ENCODE assay signal across 23 cellular contexts in the genomic region with DNA sequence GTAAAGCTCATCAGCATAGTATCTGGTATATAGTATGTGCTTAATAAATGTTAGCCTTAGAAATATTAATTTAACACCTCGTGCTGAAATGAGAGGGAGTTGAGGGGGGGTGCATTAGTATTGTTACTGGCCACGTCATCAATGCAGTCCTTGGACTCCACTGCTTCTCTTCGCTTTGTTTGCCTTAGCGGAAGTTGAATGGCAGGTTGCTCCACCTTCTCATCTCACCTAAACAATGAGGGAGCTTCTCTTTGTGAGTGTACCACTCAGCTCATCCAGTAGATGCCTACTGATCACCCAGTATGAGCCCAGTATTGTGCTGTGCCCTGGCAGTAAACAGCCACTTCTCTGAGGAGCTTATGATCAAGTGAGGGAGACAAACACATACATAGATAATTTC. TPM values are rescaled to one million over a fixed set of nuclear protein-coding genes. Genes with fewer than 3 reads are reported as not detected.
DNase-seq lines count a peak whose midpoint lies in the region; ATAC-seq, FAIRE-seq and TF ChIP-seq lines count a peak whose summit lies in the region.
"Had no signal": no experiment of that assay in that cellular context is flagged by ENCODE, and none has a peak within 500 bp of the region (broad histone marks: within the 10 kb centered on the region; RNA-seq: fewer than 3 reads in every experiment).

No MANE protein-coding gene starts in this region.

- TF ChIP-seq CTCF in HepG2 (CRISPR knock-in tag; IDR thresholded peaks at IDR 0.05) (no peak), right lobe of liver (IDR thresholded peaks at IDR 0.05) (no peak)

- H4K20me1 ChIP-seq in HepG2 (ENCODE audit: insufficient read depth, low read length) = no peaks in the 10 kb centered on the region
- H4K20me1 ChIP-seq: BLaER1 had no signal

- H4K12ac ChIP-seq in trophoblast cell (ENCODE audit: low read depth, low read length) = no peak overlapping the region

- H3K9ac ChIP-seq in HepG2 (ENCODE audit: insufficient read depth, low read depth, low read length) = no peak overlapping the region
- H3K9ac ChIP-seq in trophoblast cell (ENCODE audit: low read length) = peak overlapping the region; percentile 36
- H3K9ac ChIP-seq: BLaER1 had no signal

- in situ Hi-C loops in HepG2 (cut with HindIII; ENCODE audit: extremely low pct_ligation_motif_present, low pct_unique_long_range_greater_than_20kb) = no loop called here

- peaks cover 18% of the 10 kb centered on the region for H3K4me1 Mint-ChIP-seq in T-helper 17 cell

- H3K9me3 ChIP-seq in HepG2 (ENCODE audit: low read length) (no peaks in the 10 kb centered on the region), right lobe of liver (no peaks in the 10 kb centered on the region), T-helper 17 cell (ENCODE audit: control insufficient read depth, low read length, poor library complexity, severe bottlenecking) (no peaks in the 10 kb centered on the region), trophoblast cell (ENCODE audit: insufficient read depth, low read depth, low read length) (no peaks in the 10 kb centered on the region)
- H3K9me3 ChIP-seq: BLaER1 had no signal

- H4K8ac ChIP-seq in trophoblast cell (ENCODE audit: low read depth, low read length) = no peak overlapping the region

- intact Hi-C loops in HepG2 (cut with micrococcal nuclease; ENCODE audit: unreplicated experiment) (no loop called here), right lobe of liver (cut with DNase I) (no loop called here)

- POLR2A ChIA-PET in HepG2 (lab: Yijun Ruan, JAX) = interaction anchor here (0.8 to 1.1 kb wide), 2 partner anchors 11 to 34 kb away, joined by 3 to 6 read pairs; a partner anchor contains a TSS

- H3K36me3 ChIP-seq in HepG2 (replicated peaks in 1 of 2; ENCODE audit: control insufficient read depth in 1 of 2, insufficient read depth in 2 of 2, low read length in 2 of 2) = no peaks in the 10 kb centered on the region
- H3K36me3 ChIP-seq in right lobe of liver = peaks cover 0 to 4% (median 0%) of the 10 kb centered on the region in 4 donors
- H3K36me3 ChIP-seq in trophoblast cell (ENCODE audit: control insufficient read depth in 1 of 2, insufficient read depth in 2 of 2, low read length in 2 of 2) = peaks cover 0 to 2% of the 10 kb centered on the region in 2 experiments

- no peaks in the 10 kb centered on the region for H3K27me3 Mint-ChIP-seq in T-helper 17 cell
- H3K27me3 Mint-ChIP-seq: B cell; CD4-positive, CD25-positive, alpha-beta regulatory T cell had no signal

- H3K14ac ChIP-seq in trophoblast cell (ENCODE audit: low read length) = no peak overlapping the region

- H3K4me1 ChIP-seq in HepG2 (ENCODE audit: insufficient read depth, low read length) (peaks cover 38% of the 10 kb centered on the region), right lobe of liver (peaks cover 0 to 15% (median 0%) of the 10 kb centered on the region in 4 donors), trophoblast cell (ENCODE audit: control insufficient read depth in 1 of 2, insufficient read depth in 2 of 2, low read length in 2 of 2) (no peaks in the 10 kb centered on the region)

- no peak overlapping the region for H3K4me2 ChIP-seq in HepG2 (ENCODE audit: low read depth, low read length)
- H3K4me2 ChIP-seq in trophoblast cell (ENCODE audit: low read length) = no peak overlapping the region
- H3K4me2 ChIP-seq: BLaER1, GM23338 had no signal

- H3K79me2 ChIP-seq in HepG2 (ENCODE audit: insufficient read depth, low read length) (no peaks in the 10 kb centered on the region), trophoblast cell (ENCODE audit: control insufficient read depth, insufficient read depth, low read length, poor library complexity) (peaks cover 6% of the 10 kb centered on the region)

- no peak overlapping the region for H3K4me3 ChIP-seq in HepG2 (replicated peaks in 1 of 3; ENCODE audit: insufficient read depth in 1 of 3, low read depth in 2 of 3, low read length in 3 of 3)
- H3K4me3 ChIP-seq in right lobe of liver = no peak overlapping the region
- H3K4me3 ChIP-seq in trophoblast cell (ENCODE audit: low read depth, low read length) = no peak overlapping the region
- H3K4me3 ChIP-seq: BLaER1, GM23338 had no signal

- DNase-seq in DMS53 (lab: John Stamatoyannopoulos, UW) (peak; percentile 52), DMS53 treated with DMSO at 0.1 percent for 48 hours (lab: John Stamatoyannopoulos, UW; ENCODE audit: unreplicated experiment) (no peak), HepG2 (ENCODE audit: low spot score) (peak; percentile 70), right lobe of liver (no peak), T-helper 17 cell (no peak), trophoblast cell (no peak)
- DNase-seq in activated CD4-positive, alpha-beta T cell treated with anti-CD3 and anti-CD28 coated beads, Interleukin-2, amount 50 U/mL, for 48 hours = no peak
- DNase-seq: CD4-positive, CD25-positive, alpha-beta regulatory T cell; CD8-positive, alpha-beta T cell; DMS 273 treated with DMSO at 0.1 percent for 48 hours; DND-41; H9 had no signal

- H2BK5ac ChIP-seq in trophoblast cell (ENCODE audit: low read depth, low read length, poor library complexity) = no peak overlapping the region

- FAIRE-seq in HepG2 (lab: Jason Lieb, UNC) = no peak
- FAIRE-seq: A204.1, D721Med, G401.6, GM12892 had no signal

- H3K27me3 ChIP-seq in HepG2 (ENCODE audit: control insufficient read depth in 1 of 2, insufficient read depth in 2 of 2, low read length in 2 of 2) = no peaks in the 10 kb centered on the region
- no peaks in the 10 kb centered on the region for H3K27me3 ChIP-seq in right lobe of liver
- no peaks in the 10 kb centered on the region for H3K27me3 ChIP-seq in trophoblast cell (ENCODE audit: insufficient read depth, low read length)
- H3K27me3 ChIP-seq: BLaER1 had no signal

- H3K79me1 ChIP-seq in trophoblast cell (ENCODE audit: low read length) = peaks cover 8% of the 10 kb centered on the region

- H3K27ac Mint-ChIP-seq in T-helper 17 cell = peak overlapping the region; percentile 2
- H3K27ac Mint-ChIP-seq: B cell; CD8-positive, alpha-beta T cell; GM23338; H9 had no signal

- H3K27ac ChIP-seq in HepG2 (ENCODE audit: extremely low read length, insufficient read depth, low read length) = no peak overlapping the region
- H3K27ac ChIP-seq in right lobe of liver = no peak overlapping the region
- no peak overlapping the region for H3K27ac ChIP-seq in trophoblast cell (ENCODE audit: low read depth, low read length)
- H3K27ac ChIP-seq: 22Rv1, BLaER1, C4-2B had no signal

- no peak overlapping the region for H4K91ac ChIP-seq in trophoblast cell (ENCODE audit: low read depth, low read length)

- CTCF ChIA-PET in HepG2 (lab: Yijun Ruan, JAX; ENCODE audit: low intra/inter-chr PET ratio, low total read pairs) = no interaction called here

- H3K18ac ChIP-seq in trophoblast cell (ENCODE audit: low read length) = no peak overlapping the region

- H2AFZ ChIP-seq in HepG2 (ENCODE audit: low read length) = no peak overlapping the region
- H2AFZ ChIP-seq in trophoblast cell (ENCODE audit: insufficient read depth, low read length, poor library complexity) = no peak overlapping the region
- H2AFZ ChIP-seq: GM23338 had no signal

- H2BK12ac ChIP-seq in trophoblast cell (ENCODE audit: low read length) = no peak overlapping the region

- no TSS peak for BruUV-seq in HepG2 (replicated peaks; lab: Mats Ljungman, UMichigan)

- no peak for TF ChIP-seq RAD21 in HepG2 (CRISPR knock-in tag; IDR thresholded peaks at IDR 0.05)

- no peak overlapping the region for H2AK5ac ChIP-seq in trophoblast cell (ENCODE audit: low read length)

- WGBS in HepG2 (ENCODE audit: low lambda C conversion rate) = 52% methylated on average over 4 of the region's 4 CpGs
- WGBS in right lobe of liver (ENCODE audit: insufficient coverage, low coverage, low lambda C conversion rate, missing lambda C conversion rate) = 90% methylated on average over 4 of the region's 4 CpGs
- WGBS in trophoblast cell (ENCODE audit: extremely low coverage, insufficient coverage, insufficient read length) = no CpG with 5 or more reads among the region's 4 CpGs

- peaks cover 3% of the 10 kb centered on the region for H3K36me3 Mint-ChIP-seq in T-helper 17 cell (ENCODE audit: low read depth)
- H3K36me3 Mint-ChIP-seq: CD4-positive, CD25-positive, alpha-beta regulatory T cell had no signal

- TF ChIP-seq EP300 in HepG2 (IDR thresholded peaks at IDR 0.05; ENCODE audit: low read depth in 2 of 2, low read length in 2 of 2) (no peak), HepG2 (CRISPR knock-in tag; IDR thresholded peaks at IDR 0.05; ENCODE audit: borderline replicate concordance) (no peak)

- H3K4ac ChIP-seq in trophoblast cell (ENCODE audit: low read depth, low read length) = no peak overlapping the region

- ATAC-seq in HepG2 = no peak
- no peak for ATAC-seq in right lobe of liver
- ATAC-seq in T-helper 17 cell = no peak
- no peak for ATAC-seq in HG02981 (IDR thresholded peaks at IDR 0.05; ENCODE audit: unreplicated experiment)
- ATAC-seq: CD8-positive, alpha-beta T cell; GM23338; HCT116 had no signal

- H3K23ac ChIP-seq in trophoblast cell (ENCODE audit: low read length) = peak overlapping the region; percentile 78

- H3K4me3 Mint-ChIP-seq in T-helper 17 cell = no peak overlapping the region
- H3K4me3 Mint-ChIP-seq: B cell; CD8-positive, alpha-beta T cell; GM23338; H9 had no signal

- no peak for TF ChIP-seq POLR2A in HepG2 (IDR thresholded peaks at IDR 0.05; ENCODE audit: insufficient read depth in 1 of 2, low read depth in 2 of 2, low read length in 2 of 2)
- no peak for TF ChIP-seq POLR2A in right lobe of liver (IDR thresholded peaks at IDR 0.05)

- no peak overlapping the region for H2BK120ac ChIP-seq in trophoblast cell (ENCODE audit: insufficient read depth, low read length, poor library complexity)

RNA-seq across cellular contexts. Expression of a gene that starts 4.5 kb away (rescaled TPM):
- total RNA-seq in HepG2 (2016; rRNA removed; fragmentation: Illumina TruSeq; extraction: Trizol) = 6.5 and 8.5 TPM in 2 replicates
- total RNA-seq in HepG2 (2016; cell fraction: cytosol; rRNA removed; fragmentation: Illumina TruSeq; extraction: Trizol; ENCODE audit: low read depth) = 1.9 and 2.8 TPM in 2 replicates
- total RNA-seq in HepG2 (2016; cell fraction: insoluble cytoplasmic fraction; rRNA removed; fragmentation: Illumina TruSeq; extraction: Trizol) = 6.7 and 8.8 TPM in 2 replicates
- total RNA-seq in HepG2 (2016; cell fraction: membrane; rRNA removed; fragmentation: Illumina TruSeq; extraction: Trizol) = 7.0 and 7.1 TPM in 2 replicates
- total RNA-seq in HepG2 (2016; cell fraction: nucleus; rRNA removed; fragmentation: Illumina TruSeq; extraction: Trizol) = 14.7 and 19.2 TPM in 2 replicates
- 2.8 and 3.6 TPM in 2 replicates for polyA plus RNA-seq in HepG2 (2011; rRNA removed)
- polyA plus RNA-seq in HepG2 (2011; cell fraction: cytosol; rRNA removed) = 1.8 and 3.4 TPM in 2 replicates
- 1.5 and 1.7 TPM in 2 replicates for polyA plus RNA-seq in HepG2 (2011; cell fraction: nucleus; rRNA removed)
- polyA plus RNA-seq in HepG2 (2012) = 3.4 and 3.7 TPM in 2 replicates
- 1.5 and 2.8 TPM in 2 replicates for polyA plus RNA-seq in HepG2 (2016; cell fraction: cytosol; fragmentation: Illumina TruSeq; extraction: Trizol; ENCODE audit: low read depth)
- polyA plus RNA-seq in HepG2 (2016; cell fraction: insoluble cytoplasmic fraction; fragmentation: Illumina TruSeq; extraction: Trizol; ENCODE audit: low read depth) = 5.9 and 7.3 TPM in 2 replicates
- 4.7 and 5.1 TPM in 2 replicates for polyA plus RNA-seq in HepG2 (2016; cell fraction: membrane; fragmentation: Illumina TruSeq; extraction: Trizol; ENCODE audit: low read depth)
- 6.2 and 6.8 TPM in 2 replicates for polyA plus RNA-seq in HepG2 (2016; cell fraction: nucleus; fragmentation: Illumina TruSeq; extraction: Trizol; ENCODE audit: insufficient read depth, low read depth)
- polyA minus RNA-seq in HepG2 (2011; rRNA and poly(A)+ RNA removed; ENCODE audit: low replicate concordance) = 2.4 and 2.6 TPM in 2 replicates
- polyA minus RNA-seq in HepG2 (2011; cell fraction: cytosol; rRNA and poly(A)+ RNA removed) = 2.4 and 4.6 TPM in 2 replicates
- polyA minus RNA-seq in HepG2 (2011; cell fraction: nucleus; rRNA and poly(A)+ RNA removed) = 14.3 and 16.4 TPM in 2 replicates
- 10 to 100 TPM in 1 of 6 experiments, 1 to 10 TPM in 5; 2.4 to 15.3 (median 3.1) TPM for total RNA-seq in right lobe of liver
- total RNA-seq in T-helper 17 cell = 1 to 10 TPM; 5.8 to 6.5 TPM
- 5.0 and 5.5 TPM in 2 replicates for polyA plus RNA-seq in trophoblast cell (2013)

RNA-seq across cellular contexts. Expression of a gene that starts 34.2 kb away (rescaled TPM):
- total RNA-seq in HepG2 (2016; rRNA removed; fragmentation: Illumina TruSeq; extraction: Trizol) (85.5 and 148 TPM in 2 replicates), right lobe of liver (10 to 100 TPM; 28.6 to 52.9 (median 43.5) TPM), T-helper 17 cell (10 to 100 TPM; 46.4 to 60.7 TPM)
- 12.4 and 17.1 TPM in 2 replicates for total RNA-seq in HepG2 (2016; cell fraction: cytosol; rRNA removed; fragmentation: Illumina TruSeq; extraction: Trizol; ENCODE audit: low read depth)
- 90.5 and 142 TPM in 2 replicates for total RNA-seq in HepG2 (2016; cell fraction: insoluble cytoplasmic fraction; rRNA removed; fragmentation: Illumina TruSeq; extraction: Trizol)
- 63.7 and 70.0 TPM in 2 replicates for total RNA-seq in HepG2 (2016; cell fraction: membrane; rRNA removed; fragmentation: Illumina TruSeq; extraction: Trizol)
- total RNA-seq in HepG2 (2016; cell fraction: nucleus; rRNA removed; fragmentation: Illumina TruSeq; extraction: Trizol) = 44.9 and 45.5 TPM in 2 replicates
- 22.3 and 32.3 TPM in 2 replicates for polyA plus RNA-seq in HepG2 (2011; rRNA removed)
- 12.5 and 19.3 TPM in 2 replicates for polyA plus RNA-seq in HepG2 (2011; cell fraction: cytosol; rRNA removed)
- 11.0 and 12.8 TPM in 2 replicates for polyA plus RNA-seq in HepG2 (2011; cell fraction: nucleus; rRNA removed)
- 35.5 and 36.4 TPM in 2 replicates for polyA plus RNA-seq in HepG2 (2012)
- 13.7 and 14.1 TPM in 2 replicates for polyA plus RNA-seq in HepG2 (2016; cell fraction: cytosol; fragmentation: Illumina TruSeq; extraction: Trizol; ENCODE audit: low read depth)
- 99.5 and 109 TPM in 2 replicates for polyA plus RNA-seq in HepG2 (2016; cell fraction: insoluble cytoplasmic fraction; fragmentation: Illumina TruSeq; extraction: Trizol; ENCODE audit: low read depth)
- polyA plus RNA-seq in HepG2 (2016; cell fraction: membrane; fragmentation: Illumina TruSeq; extraction: Trizol; ENCODE audit: low read depth) = 41.8 and 46.1 TPM in 2 replicates
- polyA plus RNA-seq in HepG2 (2016; cell fraction: nucleus; fragmentation: Illumina TruSeq; extraction: Trizol; ENCODE audit: insufficient read depth, low read depth) = 41.4 and 45.6 TPM in 2 replicates
- 9.6 and 27.1 TPM in 2 replicates for polyA minus RNA-seq in HepG2 (2011; rRNA and poly(A)+ RNA removed; ENCODE audit: low replicate concordance)
- 42.4 and 45.7 TPM in 2 replicates for polyA minus RNA-seq in HepG2 (2011; cell fraction: cytosol; rRNA and poly(A)+ RNA removed)
- 39.9 and 42.1 TPM in 2 replicates for polyA minus RNA-seq in HepG2 (2011; cell fraction: nucleus; rRNA and poly(A)+ RNA removed)
- polyA plus RNA-seq in trophoblast cell (2013) = 63.9 and 65.5 TPM in 2 replicates

Comparison
In these comparisons a context has a peak if more than half of its experiments do, and no peak if none do; other contexts are left out.
1. DNase-seq: peak in DMS53 (single experiment) and HepG2 (single experiment); none in DMS53 treated with DMSO at 0.1 percent for 48 hours (single experiment), right lobe of liver (0 of 3), T-helper 17 cell (0 of 3), trophoblast cell (0 of 2) and activated CD4-positive, alpha-beta T cell treated with anti-CD3 and anti-CD28 coated beads, Interleukin-2, amount 50 U/mL, for 48 hours (0 of 2).